8 cellular contexts compared by ENCODE assay signal in genomic region chr19:35268546-35269424, GRCh38. TPM values are rescaled to one million over a fixed set of nuclear protein-coding genes. Genes with fewer than 3 reads are reported as not detected.
DNase-seq lines count a peak whose midpoint lies in the region; ATAC-seq and TF ChIP-seq lines count a peak whose summit lies in the region.

A gene with protein sequence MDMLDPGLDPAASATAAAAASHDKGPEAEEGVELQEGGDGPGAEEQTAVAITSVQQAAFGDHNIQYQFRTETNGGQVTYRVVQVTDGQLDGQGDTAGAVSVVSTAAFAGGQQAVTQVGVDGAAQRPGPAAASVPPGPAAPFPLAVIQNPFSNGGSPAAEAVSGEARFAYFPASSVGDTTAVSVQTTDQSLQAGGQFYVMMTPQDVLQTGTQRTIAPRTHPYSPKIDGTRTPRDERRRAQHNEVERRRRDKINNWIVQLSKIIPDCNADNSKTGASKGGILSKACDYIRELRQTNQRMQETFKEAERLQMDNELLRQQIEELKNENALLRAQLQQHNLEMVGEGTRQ (plus strand): TSS chr19:35268962. CDS start chr19:35269102, 140 bp downstream.

- TF ChIP-seq CTCF in Calu3 (IDR thresholded peaks at IDR 0.05; ENCODE audit: unreplicated experiment) (no peak), neutrophil (IDR thresholded peaks at IDR 0.05) (no peak)

- WGBS in urinary bladder, result under 1% methylated on average over 108 of the region's 122 CpGs

- H3K36me3 Mint-ChIP-seq in Calu3 (ENCODE audit: insufficient read depth, unreplicated experiment), result peaks cover 91% of the 10 kb centered on the region
- H3K36me3 Mint-ChIP-seq in activated naive CD8-positive, alpha-beta T cell, result peaks cover 8% of the 10 kb centered on the region

- no peaks in the 10 kb centered on the region for H3K79me2 ChIP-seq in Karpas-422 (ENCODE audit: low read length)

- DNase-seq in Calu3 (peak; percentile 83), Karpas-422 (peak; percentile 93), SK-N-DZ (ENCODE audit: low spot score) (peak; percentile 37), globus pallidus (ENCODE audit: low spot score) (peak; percentile 79)

- H3K27ac Mint-ChIP-seq in Calu3 (ENCODE audit: unreplicated experiment), result peak within 1 kb of the TSS; percentile 88
- H3K27ac Mint-ChIP-seq in activated naive CD8-positive, alpha-beta T cell, result peak within 1 kb of the TSS; percentile 92

- intact Hi-C loops in Calu3 (cut with micrococcal nuclease; ENCODE audit: unreplicated experiment), result no loop called here

- 0 out of 2 replicates have a peak within 1 kb of the TSS, but pooled peaks have one; percentile 48 for H2AFZ ChIP-seq in Karpas-422 (ENCODE audit: low read length)

- ATAC-seq in GM21576 (IDR thresholded peaks at IDR 0.05; ENCODE audit: unreplicated experiment), result peak; percentile 9

- H3K36me3 ChIP-seq in Karpas-422 (ENCODE audit: insufficient read depth, low read length) (peaks cover 12% of the 10 kb centered on the region; the same call in 1 of the 2 replicates), neutrophil (peaks cover 37% of the 10 kb centered on the region), urinary bladder (ENCODE audit: insufficient read depth) (peaks cover 5% of the 10 kb centered on the region)

- H4K20me1 ChIP-seq in Karpas-422 (ENCODE audit: insufficient read depth, low read depth, low read length), result peaks cover 15% of the 10 kb centered on the region; the same call in 1 of the 2 replicates

- CTCF ChIA-PET in Calu3 (lab: Charles Lee), result interaction anchor here (0.6 to 1.6 kb wide), 5 partner anchors 11 to 226 kb away, joined by 3 to 6 read pairs (median 4); no protein-coding TSS in a partner anchor

- H3K4me1 ChIP-seq in Karpas-422 (ENCODE audit: low read length) (peaks cover 52% of the 10 kb centered on the region), neutrophil (ENCODE audit: control insufficient read depth in 1 of 2, insufficient read depth in 1 of 2, low read depth in 1 of 2, low read length in 1 of 2) (peaks cover 44 to 46% of the 10 kb centered on the region in 2 experiments), urinary bladder (ENCODE audit: insufficient read depth) (no peaks in the 10 kb centered on the region)

- peak within 1 kb of the TSS; percentile 97 for H3K9ac ChIP-seq in Karpas-422 (ENCODE audit: low read length)

- H3K27me3 ChIP-seq in Karpas-422 (ENCODE audit: low read length), result no peaks in the 10 kb centered on the region
- H3K27me3 ChIP-seq in neutrophil, result no peaks in the 10 kb centered on the region

- peak within 1 kb of the TSS; percentile 86 for H3K4me2 ChIP-seq in Karpas-422 (ENCODE audit: low read depth, low read length, poor library complexity, severe bottlenecking)

- peaks cover 9% of the 10 kb centered on the region for H3K4me1 Mint-ChIP-seq in Calu3 (ENCODE audit: low read depth, unreplicated experiment)
- peaks cover 24% of the 10 kb centered on the region for H3K4me1 Mint-ChIP-seq in activated naive CD8-positive, alpha-beta T cell (ENCODE audit: low read depth)

- peak within 1 kb of the TSS; percentile 98 for H3K4me3 ChIP-seq in Karpas-422 (ENCODE audit: low read length)
- peak within 1 kb of the TSS; percentile 86 to 99 for H3K4me3 ChIP-seq in neutrophil (ENCODE audit: low read depth in 1 of 2, low read length in 1 of 2)
- H3K4me3 ChIP-seq in urinary bladder (ENCODE audit: low read depth, low read length), result peak within 1 kb of the TSS; percentile 88

- H3K9me3 ChIP-seq in Karpas-422 (ENCODE audit: low read length), result no peaks in the 10 kb centered on the region
- H3K9me3 ChIP-seq in neutrophil, result no peaks in the 10 kb centered on the region

- H3K4me3 Mint-ChIP-seq in Calu3 (ENCODE audit: low read depth, unreplicated experiment), result peak within 1 kb of the TSS; percentile 70
- peak within 1 kb of the TSS; percentile 95 for H3K4me3 Mint-ChIP-seq in activated naive CD8-positive, alpha-beta T cell

- no peaks in the 10 kb centered on the region for H3K9me2 ChIP-seq in Karpas-422 (replicated peaks; ENCODE audit: insufficient read depth, low read length)

- no peaks in the 10 kb centered on the region for H3K9me3 Mint-ChIP-seq in Calu3 (ENCODE audit: low read depth, unreplicated experiment)
- no peaks in the 10 kb centered on the region for H3K9me3 Mint-ChIP-seq in activated naive CD8-positive, alpha-beta T cell (ENCODE audit: low read depth)

- BruUV-seq in Calu3 (replicated peaks; lab: Mats Ljungman, UMichigan), result no TSS peak

- no peaks in the 10 kb centered on the region for H3K27me3 Mint-ChIP-seq in Calu3 (ENCODE audit: unreplicated experiment)
- no peaks in the 10 kb centered on the region for H3K27me3 Mint-ChIP-seq in activated naive CD8-positive, alpha-beta T cell

- peak within 1 kb of the TSS; percentile 81 for H3K27ac ChIP-seq in Karpas-422 (ENCODE audit: low read length)
- peak within 1 kb of the TSS; percentile 93 for H3K27ac ChIP-seq in neutrophil
- H3K27ac ChIP-seq in urinary bladder (ENCODE audit: low read depth), result peak within 1 kb of the TSS; percentile 94

RNA-seq across cellular contexts. Expression of the gene that starts here (rescaled TPM):
- total RNA-seq in Calu3 (2022) (114 and 127 TPM in 2 replicates), urinary bladder (27.4 TPM)
- 97.9 and 224 TPM in 2 replicates for total RNA-seq in Karpas-422 (2014; rRNA removed; shearing (Covaris generic); ENCODE audit: low replicate concordance)
- polyA plus RNA-seq in SK-N-DZ (2014; cell fraction: cytosol; rRNA removed), result 66.8 and 68.2 TPM in 2 replicates
- polyA plus RNA-seq in SK-N-DZ (2014; cell fraction: nucleus; rRNA removed), result 86.7 and 114 TPM in 2 replicates
- polyA plus RNA-seq in urinary bladder, result 142 TPM

Comparison
In these comparisons a context has a peak if more than half of its experiments do, and no peak if none do; other contexts are left out.
1. Peak in every context shown above with its lines: DNase-seq, ATAC-seq, H3K4me3 ChIP-seq and H3K27ac ChIP-seq.
2. DNase-seq: peak in every context shown above with its lines; median percentile 93 in Karpas-422; 83 in Calu3; 79 in globus pallidus; 37 in SK-N-DZ.